16 cellular contexts compared by ENCODE assay signal in genomic region chr12:39490500-39491276, GRCh38. TPM values are rescaled to one million over a fixed set of nuclear protein-coding genes. Genes with fewer than 3 reads are reported as not detected.
DNase-seq lines count a peak whose midpoint lies in the region; FAIRE-seq and TF ChIP-seq lines count a peak whose summit lies in the region.
"Had no signal": no experiment of that assay in that cellular context is flagged by ENCODE, and none has a peak within 500 bp of the region (broad histone marks: within the 10 kb centered on the region; RNA-seq: fewer than 3 reads in every experiment).

No MANE protein-coding gene starts in this region.

- H3K4me3 ChIP-seq in skeletal muscle cell (ENCODE audit: low read depth, low read length), result no peak overlapping the region
- H3K4me3 ChIP-seq: coronary artery, left ventricle myocardium inferior, SJSA1, smooth muscle cell, thyroid gland had no signal

- TF ChIP-seq POLR2A in H54 (IDR thresholded peaks at IDR 0.05; ENCODE audit: low read depth, low read length), result no peak

- FAIRE-seq in H54 (lab: Jason Lieb, UNC), result peak; percentile 57

- in situ Hi-C loops in SK-MEL-5 (cut with HindIII; ENCODE audit: low pct_unique_long_range_greater_than_20kb, low sequenced_read_pairs) (no loop called here), GM13977 (cut with MboI; ENCODE audit: low pct_unique_long_range_greater_than_20kb, low sequenced_read_pairs, unreplicated experiment) (no loop called here)

- TF ChIP-seq CTCF in GM13977 (IDR thresholded peaks at IDR 0.05; ENCODE audit: extremely low read depth, insufficient read depth, missing control alignments), result no peak

- DNase-seq in H54 (ENCODE audit: insufficient read length, low spot score), result peak; percentile 7
- peak; percentile 33 for DNase-seq in SK-MEL-5 (ENCODE audit: low read depth, low spot score)
- DNase-seq in fibroblast of peridontal ligament (ENCODE audit: extremely low read depth), result peak; percentile 72
- DNase-seq in skeletal muscle cell (ENCODE audit: low read depth), result peak; percentile 89
- no peak for DNase-seq in GM13977 (ENCODE audit: low spot score)
- DNase-seq in stimulated activated CD4-positive, alpha-beta T cell treated with anti-CD3 and anti-CD28 coated beads, Interleukin-4, amount 100 ng/mL, for 24 hours, result no peak
- no peak for DNase-seq in SK-N-DZ (ENCODE audit: low spot score)
- DNase-seq: activated naive CD4-positive, alpha-beta T cell treated with anti-CD3 and anti-CD28 coated beads, Interleukin-2, amount 50 U/mL, for 16 hours; Caco-2; Karpas-422; left ventricle myocardium inferior; NCI-H187; thyroid gland had no signal

RNA-seq across cellular contexts. Expression of gene KIF21A, which starts 47.8 kb away (rescaled TPM):
- total RNA-seq in SK-MEL-5 (2014; rRNA removed; shearing (Covaris generic)), result 20.2 and 20.8 TPM in 2 replicates
- 11.6 and 15.2 TPM in 2 replicates for polyA plus RNA-seq in SK-MEL-5 (2015; cell fraction: cytosol; rRNA removed)
- 25.3 and 26.2 TPM in 2 replicates for polyA plus RNA-seq in SK-MEL-5 (2015; cell fraction: nucleus; rRNA removed)
- polyA plus RNA-seq in SK-N-DZ (2014; cell fraction: cytosol; rRNA removed), result 239 and 265 TPM in 2 replicates
- 304 and 383 TPM in 2 replicates for polyA plus RNA-seq in SK-N-DZ (2014; cell fraction: nucleus; rRNA removed)

Comparison
In these comparisons a context has a peak if more than half of its experiments do, and no peak if none do; other contexts are left out.
1. DNase-seq: peak in H54 (single experiment), SK-MEL-5 (single experiment), fibroblast of peridontal ligament (single experiment) and skeletal muscle cell (single experiment); none in GM13977 (single experiment), stimulated activated CD4-positive, alpha-beta T cell treated with anti-CD3 and anti-CD28 coated beads, Interleukin-4, amount 100 ng/mL, for 24 hours (single experiment) and SK-N-DZ (single experiment).